8 cellular contexts compared by ENCODE assay signal in genomic region chr2:58046335-58046584, GRCh38. TPM values are rescaled to one million over a fixed set of nuclear protein-coding genes. Genes with fewer than 3 reads are reported as not detected.
DNase-seq lines count a peak whose midpoint lies in the region; ATAC-seq and TF ChIP-seq lines count a peak whose summit lies in the region.

No MANE protein-coding gene starts in this region.

- no peak for DNase-seq in CD4-positive, CD25-positive, alpha-beta regulatory T cell
- no peak for DNase-seq in mammary epithelial cell
- DNase-seq in mesendoderm, result no peak
- DNase-seq in G401 (ENCODE audit: low spot score), result no peak
- DNase-seq in NCI-H345 (lab: John Stamatoyannopoulos, UW), result no peak
- DNase-seq in activated CD8-positive, alpha-beta memory T cell treated with anti-CD3 and anti-CD28 coated beads for 24 hours, result no peak

- no peak overlapping the region for H4K5ac ChIP-seq in mesendoderm (ENCODE audit: low read length)

- H3K4me1 Mint-ChIP-seq in CD4-positive, CD25-positive, alpha-beta regulatory T cell, result peaks cover 26 to 55% (median 43%) of the 10 kb centered on the region in 4 donors

- 1% methylated on average over 14 of the region's 14 CpGs for WGBS in mammary epithelial cell (ENCODE audit: low coverage, missing lambda C conversion rate)
- WGBS in mesendoderm (ENCODE audit: extremely low coverage, insufficient coverage, low lambda C conversion rate), result no CpG with 5 or more reads among the region's 14 CpGs

- intact Hi-C loops in mammary epithelial cell (cut with micrococcal nuclease), result loop anchor here (2.0 to 10.0 kb wide), 3 partner anchors 67 to 199 kb away; partner anchors contain the start of gene FANCL

- H2BK15ac ChIP-seq in mesendoderm (replicated peaks; ENCODE audit: low read depth), result no peak overlapping the region

- peaks cover 48% of the 10 kb centered on the region for H3K4me1 ChIP-seq in CD4-positive, CD25-positive, alpha-beta regulatory T cell (ENCODE audit: control insufficient read depth, insufficient read depth, low read length, poor library complexity, severe bottlenecking)
- peaks cover 16% of the 10 kb centered on the region for H3K4me1 ChIP-seq in mammary epithelial cell (ENCODE audit: insufficient read depth, low read length)
- H3K4me1 ChIP-seq in mesendoderm (ENCODE audit: control insufficient read depth, low read depth, low read length), result peaks cover 1% of the 10 kb centered on the region

- H2AK5ac ChIP-seq in mesendoderm (ENCODE audit: low read length), result no peak overlapping the region

- no peaks in the 10 kb centered on the region for H3K27me3 Mint-ChIP-seq in CD4-positive, CD25-positive, alpha-beta regulatory T cell

- H3K4me3 Mint-ChIP-seq in CD4-positive, CD25-positive, alpha-beta regulatory T cell, result peak overlapping the region; percentile 92 to 95 (median 94)

- H3K36me3 ChIP-seq in CD4-positive, CD25-positive, alpha-beta regulatory T cell (ENCODE audit: control insufficient read depth, insufficient read depth, low read length), result no peaks in the 10 kb centered on the region
- H3K36me3 ChIP-seq in mammary epithelial cell (ENCODE audit: insufficient read depth, low read length) (peaks cover 4% of the 10 kb centered on the region), mesendoderm (ENCODE audit: control insufficient read depth, insufficient read depth, low read length) (no peaks in the 10 kb centered on the region)

- H3K9ac ChIP-seq in mammary epithelial cell (ENCODE audit: insufficient read depth, low read length) (peak overlapping the region; percentile 90), mesendoderm (ENCODE audit: low read length) (peak overlapping the region; percentile 84)

- no peak for TF ChIP-seq CTCF in mammary epithelial cell (conservative IDR thresholded peaks at IDR 0.05 in 1 of 2, IDR thresholded peaks at IDR 0.05 in 1 of 2; ENCODE audit: extremely low read depth in 1 of 2, insufficient read depth in 1 of 2, low read depth in 1 of 2, low read length in 2 of 2)

- H3K36me3 Mint-ChIP-seq in CD4-positive, CD25-positive, alpha-beta regulatory T cell, result peaks cover 3% of the 10 kb centered on the region

- no peak overlapping the region for H2BK5ac ChIP-seq in mesendoderm (ENCODE audit: low read length)

- H3K9me3 ChIP-seq in CD4-positive, CD25-positive, alpha-beta regulatory T cell (ENCODE audit: control insufficient read depth in 2 of 2, low read length in 2 of 2), result no peaks in the 10 kb centered on the region
- no peaks in the 10 kb centered on the region for H3K9me3 ChIP-seq in mammary epithelial cell (replicated peaks; ENCODE audit: insufficient read depth, low read length)

- BruUV-seq in mammary epithelial cell (replicated peaks; lab: Mats Ljungman, UMichigan), result TSS peak; percentile 75

- CTCF ChIA-PET in mammary epithelial cell (lab: Charles Lee; ENCODE audit: low non-redundant PET), result interaction anchor here (0.6 kb wide), 1 partner anchor 82 kb away, joined by 3 read pairs; no protein-coding TSS in a partner anchor

- dilution Hi-C loops in mammary epithelial cell (cut with HindIII; ENCODE audit: low sequenced_read_pairs), result no loop called here

- H3K23ac ChIP-seq in mesendoderm (ENCODE audit: low read length), result no peak overlapping the region

- H3K9me3 Mint-ChIP-seq in CD4-positive, CD25-positive, alpha-beta regulatory T cell, result no peaks in the 10 kb centered on the region

- no peaks in the 10 kb centered on the region for H3K79me1 ChIP-seq in mesendoderm (ENCODE audit: low read length)

- H3K4me3 ChIP-seq in CD4-positive, CD25-positive, alpha-beta regulatory T cell (ENCODE audit: low read depth, low read length), result peak overlapping the region; percentile 89
- H3K4me3 ChIP-seq in mammary epithelial cell (replicated peaks in 1 of 3; ENCODE audit: insufficient read depth in 1 of 3, low read depth in 2 of 3, low read length in 3 of 3) (peak overlapping the region; percentile 61 to 94 (median 77)), mesendoderm (ENCODE audit: low read length) (peak overlapping the region; percentile 48)

- peak overlapping the region; percentile 43 for H3K18ac ChIP-seq in mesendoderm (ENCODE audit: low read length)

- no peak for ATAC-seq in CD4-positive, CD25-positive, alpha-beta regulatory T cell (ENCODE audit: low read depth in 2 of 2)
- ATAC-seq in HG03025 (IDR thresholded peaks at IDR 0.05; ENCODE audit: low FRiP score, unreplicated experiment), result peak; percentile 31
- no peak for ATAC-seq in HG03175 (IDR thresholded peaks at IDR 0.05; ENCODE audit: unreplicated experiment)

- no peak overlapping the region for H2BK120ac ChIP-seq in mesendoderm (ENCODE audit: low read depth, low read length)

- H3K27me3 ChIP-seq in CD4-positive, CD25-positive, alpha-beta regulatory T cell (ENCODE audit: control insufficient read depth, insufficient read depth, low read length), result no peaks in the 10 kb centered on the region
- H3K27me3 ChIP-seq in mammary epithelial cell (ENCODE audit: insufficient read depth, low read length) (no peaks in the 10 kb centered on the region), mesendoderm (ENCODE audit: insufficient read depth, low read length, poor library complexity) (no peaks in the 10 kb centered on the region)

- H3K27ac Mint-ChIP-seq in CD4-positive, CD25-positive, alpha-beta regulatory T cell, result peak overlapping the region; percentile 95 to 97 (median 96)

- H3K27ac ChIP-seq in CD4-positive, CD25-positive, alpha-beta regulatory T cell (ENCODE audit: insufficient read depth, low read length, poor library complexity, severe bottlenecking), result peak overlapping the region; percentile 93
- H3K27ac ChIP-seq in mammary epithelial cell (ENCODE audit: insufficient read depth, low read depth, low read length) (peak overlapping the region; percentile 86), mesendoderm (ENCODE audit: low read depth, low read length) (no peak overlapping the region)

- H3K4ac ChIP-seq in mesendoderm (ENCODE audit: low read depth, low read length), result no peak overlapping the region

- H3K4me2 ChIP-seq in mammary epithelial cell (ENCODE audit: insufficient read depth, low read depth, low read length) (peak overlapping the region; percentile 96), mesendoderm (ENCODE audit: low read length) (peak overlapping the region; percentile 66)

- peak overlapping the region; percentile 98 for H3K56ac ChIP-seq in mesendoderm (ENCODE audit: low read length)

- in situ Hi-C loops in mammary epithelial cell (cut with MboI; ENCODE audit: low sequenced_read_pairs in 2 of 2) (no loop called here), G401 (cut with HindIII; ENCODE audit: low sequenced_read_pairs) (no loop called here)

- H4K20me1 ChIP-seq in mammary epithelial cell (ENCODE audit: insufficient read depth, low read length), result no peaks in the 10 kb centered on the region

- H3K79me2 ChIP-seq in mammary epithelial cell (ENCODE audit: insufficient read depth, low read length) (peaks cover 32% of the 10 kb centered on the region), mesendoderm (ENCODE audit: control insufficient read depth, insufficient read depth, low read length) (no peaks in the 10 kb centered on the region)

- no peak overlapping the region for H4K8ac ChIP-seq in mesendoderm (ENCODE audit: low read depth, low read length)

- peak overlapping the region; percentile 97 for H2AFZ ChIP-seq in mammary epithelial cell (ENCODE audit: low read depth, low read length)

RNA-seq across cellular contexts. Expression of gene VRK2, which starts 0.3 kb away (rescaled TPM):
- 24.0 TPM for total RNA-seq in CD4-positive, CD25-positive, alpha-beta regulatory T cell
- 10 to 100 TPM; 20.5 to 28.6 (median 24.1) TPM for polyA plus RNA-seq in CD4-positive, CD25-positive, alpha-beta regulatory T cell
- 10 to 100 TPM; 25.5 to 27.5 TPM for total RNA-seq in mammary epithelial cell
- 16.7 TPM for polyA plus RNA-seq in mammary epithelial cell
- 40.5 TPM for polyA minus RNA-seq in mammary epithelial cell
- polyA plus RNA-seq in mesendoderm (2013, experiment 1 of 2), result 22.2 TPM
- 24.4 TPM for polyA plus RNA-seq in mesendoderm (2013, experiment 2 of 2)
- total RNA-seq in G401 (2014; rRNA removed; shearing (Covaris generic)), result 16.9 and 20.6 TPM in 2 replicates
